ENCODE assay signal across 1 cellular context in the genomic region with DNA sequence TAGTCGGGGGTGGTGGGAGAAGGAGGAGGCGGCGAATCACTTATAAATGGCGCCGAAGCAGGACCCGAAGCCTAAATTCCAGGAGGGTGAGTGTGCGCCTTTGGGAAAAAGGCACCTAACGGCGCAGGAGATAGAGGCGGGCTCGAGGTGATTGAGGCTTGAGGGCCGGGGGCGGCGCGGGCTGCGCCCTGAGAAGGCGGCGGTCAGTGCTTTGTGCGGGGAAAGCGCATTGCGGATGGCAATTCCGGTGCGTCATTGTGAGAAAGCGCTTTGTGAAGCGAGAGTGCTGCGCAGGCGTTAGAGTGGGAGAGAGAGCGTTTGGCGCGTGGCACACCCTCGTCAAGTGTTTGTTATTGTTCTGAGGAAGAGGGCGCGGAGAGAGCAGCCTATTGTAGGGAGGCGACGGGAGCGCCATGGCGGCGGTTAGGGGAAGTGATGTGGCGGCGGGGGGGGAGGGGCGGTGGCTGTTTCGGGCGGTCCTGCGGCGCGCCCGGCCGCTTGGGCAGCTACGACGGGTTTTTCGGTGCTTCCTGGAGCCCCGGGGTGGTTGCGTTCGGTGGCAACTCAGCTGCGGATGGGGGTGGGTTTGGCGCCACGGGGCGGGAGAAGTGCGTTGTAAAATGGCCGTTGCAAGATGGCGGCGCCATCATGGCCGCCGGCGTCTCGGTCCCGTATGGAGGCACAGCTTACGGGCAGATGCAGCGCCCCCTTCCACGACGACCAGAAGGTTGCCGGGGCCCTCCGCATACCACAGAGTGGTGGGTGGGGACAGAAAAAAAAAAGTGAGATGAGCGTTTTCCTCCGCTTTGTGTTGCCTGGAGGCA.
TF ChIP-seq lines count a peak whose summit lies in the region.

No MANE protein-coding gene starts in this region.

TF ChIP-seq in IMR-90, 13 proteins besides CTCF, POLR2A, EP300 and RAD21 (continued from another document):
- TF ChIP-seq RCOR1 (IDR thresholded peaks at IDR 0.05; ENCODE audit: insufficient replicate concordance, low read length), result no peak
- TF ChIP-seq, protein P1, sequence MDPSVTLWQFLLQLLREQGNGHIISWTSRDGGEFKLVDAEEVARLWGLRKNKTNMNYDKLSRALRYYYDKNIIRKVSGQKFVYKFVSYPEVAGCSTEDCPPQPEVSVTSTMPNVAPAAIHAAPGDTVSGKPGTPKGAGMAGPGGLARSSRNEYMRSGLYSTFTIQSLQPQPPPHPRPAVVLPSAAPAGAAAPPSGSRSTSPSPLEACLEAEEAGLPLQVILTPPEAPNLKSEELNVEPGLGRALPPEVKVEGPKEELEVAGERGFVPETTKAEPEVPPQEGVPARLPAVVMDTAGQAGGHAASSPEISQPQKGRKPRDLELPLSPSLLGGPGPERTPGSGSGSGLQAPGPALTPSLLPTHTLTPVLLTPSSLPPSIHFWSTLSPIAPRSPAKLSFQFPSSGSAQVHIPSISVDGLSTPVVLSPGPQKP (IDR thresholded peaks at IDR 0.05; ENCODE audit: borderline replicate concordance, low read depth, low read length), result no peak
- TF ChIP-seq CEBPB (IDR thresholded peaks at IDR 0.05; ENCODE audit: low read depth, low read length), result no peak
- 0 out of 2 replicates have a peak, but pooled peaks have one; percentile 5 for TF ChIP-seq BHLHE40 (IDR thresholded peaks at IDR 0.05; ENCODE audit: low read depth, low read length)
- TF ChIP-seq NFE2L2 (IDR thresholded peaks at IDR 0.05; ENCODE audit: low read depth, low read length), result peak; percentile 66
- no peak for TF ChIP-seq FOS (IDR thresholded peaks at IDR 0.05; ENCODE audit: low read depth, low read length)
- TF ChIP-seq MAFK (IDR thresholded peaks at IDR 0.05; ENCODE audit: low read depth, low read length), result 0 out of 2 replicates have a peak, but pooled peaks have one; percentile 13
- TF ChIP-seq MXI1 (IDR thresholded peaks at IDR 0.05; ENCODE audit: borderline replicate concordance, low read depth, low read length), result peak; percentile 15; the same call in 1 of the 2 replicates
- TF ChIP-seq, protein P2, sequence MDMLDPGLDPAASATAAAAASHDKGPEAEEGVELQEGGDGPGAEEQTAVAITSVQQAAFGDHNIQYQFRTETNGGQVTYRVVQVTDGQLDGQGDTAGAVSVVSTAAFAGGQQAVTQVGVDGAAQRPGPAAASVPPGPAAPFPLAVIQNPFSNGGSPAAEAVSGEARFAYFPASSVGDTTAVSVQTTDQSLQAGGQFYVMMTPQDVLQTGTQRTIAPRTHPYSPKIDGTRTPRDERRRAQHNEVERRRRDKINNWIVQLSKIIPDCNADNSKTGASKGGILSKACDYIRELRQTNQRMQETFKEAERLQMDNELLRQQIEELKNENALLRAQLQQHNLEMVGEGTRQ (IDR thresholded peaks at IDR 0.05; ENCODE audit: low read depth, low read length), result no peak
- TF ChIP-seq RFX5 (IDR thresholded peaks at IDR 0.05; ENCODE audit: low read depth, low read length), result no peak
- TF ChIP-seq CHD1 (IDR thresholded peaks at IDR 0.05; ENCODE audit: low read depth, low read length), result peak; percentile 95; the same call in 1 of the 2 replicates
